ENCODE assay signal across 9 cellular contexts in genomic region chr10:69334258-69335062, GRCh38. TPM values are rescaled to one million over a fixed set of nuclear protein-coding genes. Genes with fewer than 3 reads are reported as not detected.
DNase-seq lines count a peak whose midpoint lies in the region; ATAC-seq and TF ChIP-seq lines count a peak whose summit lies in the region.
"Had no signal": no experiment of that assay in that cellular context is flagged by ENCODE, and none has a peak within 500 bp of the region (broad histone marks: within the 10 kb centered on the region; RNA-seq: fewer than 3 reads in every experiment).

No MANE protein-coding gene starts in this region.

- H3K4me1 Mint-ChIP-seq in activated CD4-positive, alpha-beta T cell treated with anti-CD3 and anti-CD28 coated beads, Interleukin-2, amount 10 ng/mL, durations not matched to agents 24 days and 14 days = peaks cover 43% of the 10 kb centered on the region

- no peak for TF ChIP-seq RAD21 in liver (IDR thresholded peaks at IDR 0.05)

- TF ChIP-seq CTCF in ascending aorta (IDR thresholded peaks at IDR 0.05) = no peak
- TF ChIP-seq CTCF in liver (IDR thresholded peaks at IDR 0.05; ENCODE audit: low read depth, low read length, missing input control) = no peak
- TF ChIP-seq CTCF in tibial artery (IDR thresholded peaks at IDR 0.05) = no peak

- H3K27me3 ChIP-seq in ascending aorta = no peaks in the 10 kb centered on the region
- H3K27me3 ChIP-seq in liver (ENCODE audit: control insufficient read depth in 4 of 4, insufficient read depth in 4 of 4, low read length in 3 of 4) = no peaks in the 10 kb centered on the region
- H3K27me3 ChIP-seq in tibial artery = no peaks in the 10 kb centered on the region

- H3K4me3 ChIP-seq in ascending aorta (peak overlapping the region; percentile 26 to 39), liver (ENCODE audit: low read depth in 1 of 3, low read length in 3 of 3) (no peak overlapping the region), tibial artery (peak overlapping the region; percentile 0 to 18)

- H3K4me1 ChIP-seq in ascending aorta = peaks cover 61 to 89% of the 10 kb centered on the region in 2 donors
- peaks cover 0 to 8% (median 3%) of the 10 kb centered on the region in 4 donors for H3K4me1 ChIP-seq in liver (ENCODE audit: control insufficient read depth in 4 of 4, insufficient read depth in 4 of 4, low read length in 3 of 4)
- peaks cover 5 to 100% (median 86%) of the 10 kb centered on the region in 4 donors for H3K4me1 ChIP-seq in tibial artery

- no peak for DNase-seq in activated CD4-positive, alpha-beta T cell treated with anti-CD3 and anti-CD28 coated beads, Interleukin-2, amount 10 ng/mL, durations not matched to agents 24 days and 14 days
- DNase-seq in activated CD4-positive, alpha-beta T cell treated with anti-CD3 and anti-CD28 coated beads for 4 hours = no peak
- DNase-seq in ascending aorta (ENCODE audit: low spot score in 2 of 2) (no peak), tibial artery (no peak), ecto neural progenitor cell (ENCODE audit: low spot score) (no peak), hypothalamus (lab: John Stamatoyannopoulos, UW) (no peak)
- DNase-seq: NCI-H1105 treated with DMSO at 0.1 percent for 48 hours had no signal

- H3K27ac ChIP-seq in ascending aorta = peak overlapping the region; percentile 90 to 91
- H3K27ac ChIP-seq in liver (ENCODE audit: low read depth in 1 of 2, low read length in 2 of 2) = peak overlapping the region; percentile 2 to 59
- H3K27ac ChIP-seq in tibial artery = peak overlapping the region; percentile 81 to 87

- H3K9me3 Mint-ChIP-seq in activated CD4-positive, alpha-beta T cell treated with anti-CD3 and anti-CD28 coated beads, Interleukin-2, amount 10 ng/mL, durations not matched to agents 24 days and 14 days = no peaks in the 10 kb centered on the region

- no peak overlapping the region for H3K9ac ChIP-seq in liver (ENCODE audit: low read depth in 1 of 2, low read length in 2 of 2)

- H3K27ac Mint-ChIP-seq in activated CD4-positive, alpha-beta T cell treated with anti-CD3 and anti-CD28 coated beads, Interleukin-2, amount 10 ng/mL, durations not matched to agents 24 days and 14 days = peak overlapping the region; percentile 91

- whole genome bisulfite sequencing in liver = 80% methylated on average over 19 of the region's 19 CpGs

- H3K27me3 Mint-ChIP-seq in activated CD4-positive, alpha-beta T cell treated with anti-CD3 and anti-CD28 coated beads, Interleukin-2, amount 10 ng/mL, durations not matched to agents 24 days and 14 days = no peaks in the 10 kb centered on the region

- intact Hi-C loops in activated CD4-positive, alpha-beta T cell treated with anti-CD3 and anti-CD28 coated beads, Interleukin-2, amount 10 ng/mL, durations not matched to agents 24 days and 14 days (cut with micrococcal nuclease) = loop anchor here (2.0 kb wide), 1 partner anchor 14 kb away; no protein-coding TSS in a partner anchor
- intact Hi-C loops in ascending aorta (cut with DNase I) = loop anchor here (5.0 kb wide), 3 partner anchors 43 to 97 kb away; no protein-coding TSS in a partner anchor
- intact Hi-C loops in tibial artery (cut with DNase I; ENCODE audit: low total_unique reads) = no loop called here

- no peaks in the 10 kb centered on the region for H3K9me3 ChIP-seq in ascending aorta
- H3K9me3 ChIP-seq in liver (ENCODE audit: control insufficient read depth in 4 of 4, low read length in 3 of 4) = no peaks in the 10 kb centered on the region
- no peaks in the 10 kb centered on the region for H3K9me3 ChIP-seq in tibial artery

- H3K4me3 Mint-ChIP-seq in activated CD4-positive, alpha-beta T cell treated with anti-CD3 and anti-CD28 coated beads, Interleukin-2, amount 10 ng/mL, durations not matched to agents 24 days and 14 days = peak overlapping the region; percentile 78

- H3K36me3 Mint-ChIP-seq in activated CD4-positive, alpha-beta T cell treated with anti-CD3 and anti-CD28 coated beads, Interleukin-2, amount 10 ng/mL, durations not matched to agents 24 days and 14 days (ENCODE audit: low read depth) = peaks cover 15% of the 10 kb centered on the region

- ATAC-seq in HG03280 (IDR thresholded peaks at IDR 0.05; ENCODE audit: unreplicated experiment) = no peak

- H3K36me3 ChIP-seq in ascending aorta (peaks cover 0 to 8% of the 10 kb centered on the region in 2 donors), liver (ENCODE audit: control insufficient read depth in 4 of 4, insufficient read depth in 3 of 4, low read depth in 1 of 4, low read length in 3 of 4) (no peaks in the 10 kb centered on the region), tibial artery (peaks cover 0 to 5% (median 0%) of the 10 kb centered on the region in 3 donors)

TF ChIP-seq in liver, 16 proteins besides CTCF, POLR2A, EP300 and RAD21:
- TF ChIP-seq EGR1 (IDR thresholded peaks at IDR 0.05; ENCODE audit: low read depth in 2 of 2) (no peak), TAF1 (conservative IDR thresholded peaks at IDR 0.05) (no peak), MAX (IDR thresholded peaks at IDR 0.05) (no peak), SP1 (IDR thresholded peaks at IDR 0.05) (no peak), FOXA1 (IDR thresholded peaks at IDR 0.05) (no peak), YY1 (IDR thresholded peaks at IDR 0.05) (no peak), GABPA (IDR thresholded peaks at IDR 0.05 in 1 of 2, conservative IDR thresholded peaks at IDR 0.05 in 1 of 2) (no peak), RXRA (IDR thresholded peaks at IDR 0.05) (no peak), HNF4G (IDR thresholded peaks at IDR 0.05) (no peak), NR2F2 (IDR thresholded peaks at IDR 0.05) (no peak), JUND (IDR thresholded peaks at IDR 0.05) (no peak), FOXA2 (IDR thresholded peaks at IDR 0.05) (no peak), REST (IDR thresholded peaks at IDR 0.05) (no peak), HNF4A (conservative IDR thresholded peaks at IDR 0.05) (no peak)
- TF ChIP-seq, protein P1, sequence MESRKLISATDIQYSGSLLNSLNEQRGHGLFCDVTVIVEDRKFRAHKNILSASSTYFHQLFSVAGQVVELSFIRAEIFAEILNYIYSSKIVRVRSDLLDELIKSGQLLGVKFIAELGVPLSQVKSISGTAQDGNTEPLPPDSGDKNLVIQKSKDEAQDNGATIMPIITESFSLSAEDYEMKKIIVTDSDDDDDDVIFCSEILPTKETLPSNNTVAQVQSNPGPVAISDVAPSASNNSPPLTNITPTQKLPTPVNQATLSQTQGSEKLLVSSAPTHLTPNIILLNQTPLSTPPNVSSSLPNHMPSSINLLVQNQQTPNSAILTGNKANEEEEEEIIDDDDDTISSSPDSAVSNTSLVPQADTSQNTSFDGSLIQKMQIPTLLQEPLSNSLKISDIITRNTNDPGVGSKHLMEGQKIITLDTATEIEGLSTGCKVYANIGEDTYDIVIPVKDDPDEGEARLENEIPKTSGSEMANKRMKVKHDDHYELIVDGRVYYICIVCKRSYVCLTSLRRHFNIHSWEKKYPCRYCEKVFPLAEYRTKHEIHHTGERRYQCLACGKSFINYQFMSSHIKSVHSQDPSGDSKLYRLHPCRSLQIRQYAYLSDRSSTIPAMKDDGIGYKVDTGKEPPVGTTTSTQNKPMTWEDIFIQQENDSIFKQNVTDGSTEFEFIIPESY (IDR thresholded peaks at IDR 0.05) = no peak
- TF ChIP-seq, protein P2, sequence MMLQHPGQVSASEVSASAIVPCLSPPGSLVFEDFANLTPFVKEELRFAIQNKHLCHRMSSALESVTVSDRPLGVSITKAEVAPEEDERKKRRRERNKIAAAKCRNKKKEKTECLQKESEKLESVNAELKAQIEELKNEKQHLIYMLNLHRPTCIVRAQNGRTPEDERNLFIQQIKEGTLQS (IDR thresholded peaks at IDR 0.05) = no peak

RNA-seq across cellular contexts. Expression of gene HK1, which starts 56.2 kb away (rescaled TPM):
- 183 and 185 TPM in 2 replicates for total RNA-seq in activated CD4-positive, alpha-beta T cell treated with anti-CD3 and anti-CD28 coated beads, Interleukin-2, amount 10 ng/mL, durations not matched to agents 24 days and 14 days
- total RNA-seq in ascending aorta (128 TPM), liver (100 to 1,000 TPM in 1 of 2 donors, 1 to 10 TPM in 1; 9.4 to 166 TPM)
- 1 to 10 TPM; 1.8 to 5.3 TPM for polyA plus RNA-seq in liver

Comparison
In these comparisons a context has a peak if more than half of its experiments do, and no peak if none do; other contexts are left out.
1. H3K27ac ChIP-seq: peak in every context shown above with its lines; median percentile 90 in ascending aorta; 84 in tibial artery; 30 in liver.
2. H3K4me3 ChIP-seq: peak in ascending aorta (2 of 2) and tibial artery (2 of 2); none in liver (0 of 3).